21 cellular contexts compared by ENCODE assay signal in genomic region chr14:95739356-95739755, GRCh38. TPM values are rescaled to one million over a fixed set of nuclear protein-coding genes. Genes with fewer than 3 reads are reported as not detected.
"Had no signal": no experiment of that assay in that cellular context is flagged by ENCODE, and none has a peak within 500 bp of the region (broad histone marks: within the 10 kb centered on the region; RNA-seq: fewer than 3 reads in every experiment).

No MANE protein-coding gene starts in this region.

- H3K27me3 ChIP-seq: body of pancreas, foreskin keratinocyte, right atrium auricular region, tibial nerve had no signal

- H3K9me2 ChIP-seq: SK-N-SH had no signal

- H3K4me1 ChIP-seq: body of pancreas, foreskin keratinocyte, lower lobe of right lung, right atrium auricular region, tibial nerve had no signal

- H3K4me2 ChIP-seq: SK-N-SH had no signal

- H3K36me3 Mint-ChIP-seq: mesothelial cell of epicardium had no signal

- H3K9me3 ChIP-seq: body of pancreas, esophagus squamous epithelium, lower lobe of right lung, right atrium auricular region, SK-N-SH, tibial nerve had no signal

- H3K36me3 ChIP-seq: esophagus squamous epithelium, lower lobe of right lung, right atrium auricular region, tibial nerve had no signal

- H3K4me3 ChIP-seq: body of pancreas, esophagus squamous epithelium, lower lobe of right lung, right atrium auricular region, tibial nerve had no signal

- H3K27ac ChIP-seq: body of pancreas, esophagus squamous epithelium, foreskin keratinocyte, lower lobe of right lung, right atrium auricular region, tibial nerve had no signal

- H3K27ac Mint-ChIP-seq: activated T-helper 1 cell treated with anti-CD3 and anti-CD28 coated beads, Interleukin-12 subunit alpha, Interleukin-12 subunit beta, Interleukin-2, Interleukin-4 antibody, amounts not matched to agents 30 ng/mL and 10 ng/mL and 1 ng/mL, durations not matched to agents 14 hours and 24 hours and 36 hours; mesothelial cell of epicardium had no signal

- DNase-seq: activated CD4-positive, alpha-beta T cell treated with anti-CD3 and anti-CD28 coated beads, Interleukin-2, amount 50 U/mL, for 4 hours; activated naive CD4-positive, alpha-beta T cell treated with anti-CD3 and anti-CD28 coated beads, Interleukin-2, amount 50 U/mL, for 16 hours; amniotic stem cell; body of pancreas; cerebellar nuclear complex; dermis blood vessel endothelial cell; esophagus squamous epithelium; foreskin keratinocyte; immature natural killer cell; left cardiac atrium; lower lobe of right lung; nucleus accumbens; SK-N-SH; small intestine had no signal

- H3K9ac ChIP-seq: SK-N-SH had no signal

- H3K4me3 Mint-ChIP-seq: activated T-helper 1 cell treated with anti-CD3 and anti-CD28 coated beads, Interleukin-12 subunit alpha, Interleukin-12 subunit beta, Interleukin-2, Interleukin-4 antibody, amounts not matched to agents 30 ng/mL and 10 ng/mL and 1 ng/mL, durations not matched to agents 14 hours and 24 hours and 36 hours; mesothelial cell of epicardium had no signal

RNA-seq across cellular contexts. Expression of gene TCL1A, which starts 25.4 kb away (rescaled TPM):
- total RNA-seq: activated T-helper 1 cell treated with anti-CD3 and anti-CD28 coated beads, Interleukin-12 subunit alpha, Interleukin-12 subunit beta, Interleukin-2, Interleukin-4 antibody, amounts not matched to agents 30 ng/mL and 10 ng/mL and 1 ng/mL, durations not matched to agents 14 hours and 24 hours and 36 hours; body of pancreas; dermis blood vessel endothelial cell; esophagus squamous epithelium; foreskin keratinocyte; left cardiac atrium; lower lobe of right lung; mesothelial cell of epicardium; myocyte; subcutaneous adipose tissue; tibial nerve had no signal

RNA-seq across cellular contexts. Expression of gene TCL1B, which starts 53.1 kb away (rescaled TPM):
- total RNA-seq: activated T-helper 1 cell treated with anti-CD3 and anti-CD28 coated beads, Interleukin-12 subunit alpha, Interleukin-12 subunit beta, Interleukin-2, Interleukin-4 antibody, amounts not matched to agents 30 ng/mL and 10 ng/mL and 1 ng/mL, durations not matched to agents 14 hours and 24 hours and 36 hours; body of pancreas; dermis blood vessel endothelial cell; esophagus squamous epithelium; foreskin keratinocyte; left cardiac atrium; lower lobe of right lung; mesothelial cell of epicardium; myocyte; posterior vena cava; right atrium auricular region; subcutaneous adipose tissue; tibial nerve had no signal
